Comparison of ENCODE assay signal across 26 cellular contexts in the genomic region with DNA sequence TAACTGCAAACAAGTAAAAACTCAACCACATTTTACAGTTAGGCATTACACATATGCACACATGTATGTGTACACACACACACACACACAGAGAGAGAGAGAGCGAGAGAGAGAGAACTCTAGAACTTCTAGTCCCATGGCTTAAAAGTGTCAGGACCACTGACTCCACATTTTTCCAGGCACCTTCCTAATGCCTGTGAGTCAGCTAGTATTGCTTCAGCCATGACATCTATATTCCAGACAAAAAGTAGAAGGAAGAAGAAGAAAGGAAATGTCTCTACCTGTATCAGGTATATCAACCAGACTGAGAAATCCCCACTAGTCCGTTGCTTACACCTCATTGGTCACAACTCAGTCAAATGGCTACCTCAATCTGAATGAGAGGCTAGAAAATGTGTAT. TPM values are rescaled to one million over a fixed set of nuclear protein-coding genes. Genes with fewer than 3 reads are reported as not detected.
"Had no signal": no experiment of that assay in that cellular context is flagged by ENCODE, and none has a peak within 500 bp of the region (broad histone marks: within the 10 kb centered on the region; RNA-seq: fewer than 3 reads in every experiment).

No MANE protein-coding gene starts in this region.

- ATAC-seq: left colon; left lung; lower lobe of right lung; naive thymus-derived CD8-positive, alpha-beta T cell; psoas muscle; right lobe of liver; stimulated activated memory B cell treated with anti-CD40 and anti-IgM and Interleukin-4, amounts not matched to agents 10 μg/mL and 1 μg/mL and 100 μg/mL, for 72 hours; stimulated activated naive CD8-positive, alpha-beta T cell treated with anti-CD3 and anti-CD28 coated beads, Interleukin-15, amount 100 ng/mL, for 72 hours had no signal

- H3K4me1 ChIP-seq: left lung, lower lobe of right lung, parathyroid adenoma, psoas muscle, right atrium auricular region, right lobe of liver, tibial nerve, uterus had no signal

- DNase-seq: left colon; left lung; lower lobe of right lung; mammary epithelial cell; mesenchymal stem cell; naive thymus-derived CD8-positive, alpha-beta T cell; nucleus accumbens; psoas muscle; right lobe of liver; stimulated activated CD4-positive, alpha-beta T cell treated with anti-CD3 and anti-CD28 coated beads, Interleukin-1b, Interleukin-23, amount 100 ng/mL, for 48 hours; stimulated activated CD4-positive, alpha-beta T cell treated with anti-CD3 and anti-CD28 coated beads, Interleukin-2, amount 100 ng/mL, for 48 hours; stimulated activated CD4-positive, alpha-beta T cell treated with anti-CD3 and anti-CD28 coated beads, Interleukin-4, amount 100 ng/mL, for 4 hours; stimulated activated CD8-positive, alpha-beta memory T cell treated with anti-CD3 and anti-CD28 coated beads, Interleukin-4, amount 100 ng/mL, for 48 hours; stimulated activated naive CD4-positive, alpha-beta T cell treated with Interleukin-2 at 50 U/mL for 16 hours; stimulated activated naive CD8-positive, alpha-beta T cell treated with anti-CD3 and anti-CD28 coated beads, Interleukin-15, amount 100 ng/mL, for 72 hours; substantia nigra; uterus had no signal

- H3K27ac ChIP-seq: left lung, lower lobe of right lung, parathyroid adenoma, psoas muscle, right atrium auricular region, right lobe of liver, tibial nerve, uterus had no signal

- H3K27me3 ChIP-seq: left lung, right atrium auricular region, right lobe of liver, tibial nerve, uterus had no signal

- H3K36me3 ChIP-seq: left lung, lower lobe of right lung, right atrium auricular region, right lobe of liver, tibial nerve, uterus had no signal

- FAIRE-seq: keratinocyte had no signal

- H3K4me3 ChIP-seq: left lung, lower lobe of right lung, psoas muscle, right atrium auricular region, right lobe of liver, smooth muscle cell, tibial nerve, uterus had no signal

RNA-seq across cellular contexts. Expression of gene TACSTD2, which starts 31.9 kb away (rescaled TPM):
- total RNA-seq: naive thymus-derived CD8-positive, alpha-beta T cell; neural crest cell; osteocyte; temporal lobe had no signal
- polyA plus RNA-seq: naive thymus-derived CD8-positive, alpha-beta T cell had no signal
